Comparison of ENCODE assay signal across 8 cellular contexts in the genomic region with DNA sequence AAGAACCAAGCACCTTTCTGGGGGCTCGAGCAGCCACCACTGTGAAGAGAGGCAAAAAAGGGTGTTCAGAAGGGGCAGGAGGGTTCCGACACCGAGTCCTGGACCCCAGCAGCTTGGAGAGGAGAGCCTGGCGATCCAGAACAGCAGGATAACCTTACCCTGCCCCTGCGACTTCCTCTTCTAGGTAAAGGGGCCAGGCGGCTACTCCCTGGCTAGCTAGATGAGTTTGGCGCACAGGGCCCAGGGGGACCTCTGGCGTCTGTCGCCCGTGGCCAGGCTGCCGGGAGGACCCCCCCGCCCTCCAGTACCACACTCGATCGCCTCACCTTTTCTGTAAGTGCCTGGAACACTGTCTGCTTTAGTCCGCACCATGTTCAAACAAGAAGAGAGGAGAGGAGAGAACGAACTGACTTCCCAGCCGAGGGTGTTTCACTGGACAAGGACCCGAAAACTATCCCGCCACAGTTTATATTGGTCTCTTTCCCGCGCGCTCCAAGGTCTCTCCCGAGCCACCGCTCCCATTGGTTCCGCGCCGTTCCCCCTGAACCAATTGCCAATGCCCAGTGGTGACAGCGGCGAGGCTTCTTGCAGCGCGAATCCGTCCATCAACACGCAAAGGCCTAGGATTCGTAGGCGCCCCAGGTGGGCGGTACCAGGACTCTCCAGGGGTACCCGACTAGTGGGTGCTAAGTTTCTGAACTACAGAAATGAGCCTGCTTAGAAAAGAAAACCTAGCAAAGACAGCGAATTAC.
DNase-seq lines count a peak whose midpoint lies in the region; ATAC-seq, FAIRE-seq and TF ChIP-seq lines count a peak whose summit lies in the region.

A gene with protein sequence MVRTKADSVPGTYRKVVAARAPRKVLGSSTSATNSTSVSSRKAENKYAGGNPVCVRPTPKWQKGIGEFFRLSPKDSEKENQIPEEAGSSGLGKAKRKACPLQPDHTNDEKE (minus strand): TSS at position 442 of the 752 bp plus-strand sequence. CDS start 70 bp downstream, at position 372.

- FAIRE-seq in islet of Langerhans (lab: Jason Lieb, UNC): peak; percentile 86

- ATAC-seq in HG03378 (IDR thresholded peaks at IDR 0.05; ENCODE audit: unreplicated experiment): peak; percentile 88

- DNase-seq in Ammon's horn (ENCODE audit: low spot score) (peak; percentile 97), NCI-H446 treated with DMSO at 0.1 percent for 48 hours (lab: John Stamatoyannopoulos, UW) (peak; percentile 92), cerebellar cortex (ENCODE audit: low spot score) (peak; percentile 97)
- DNase-seq in activated CD4-positive, CD25-positive, alpha-beta regulatory T cell treated with anti-CD3 and anti-CD28 coated beads, Interleukin-2, amount 50 U/mL, for 16 hours (ENCODE audit: low read depth, low spot score): peak; percentile 87
- DNase-seq in stimulated activated CD4-positive, alpha-beta T cell treated with anti-CD3 and anti-CD28 coated beads, Interleukin-12 subunit alpha, Interleukin-12 subunit beta, amount 100 ng/mL, for 4 hours: peak; percentile 89

- TF ChIP-seq POLR2A in GM19099 (IDR thresholded peaks at IDR 0.05; ENCODE audit: extremely low read depth, insufficient read length, low read depth): peak; percentile 91

Comparison
In these comparisons a context has a peak if more than half of its experiments do, and no peak if none do; other contexts are left out.
1. Peak in every context shown above with its lines: DNase-seq and ATAC-seq.